Comparison of ENCODE assay signal across 1 cellular context in the genomic region with DNA sequence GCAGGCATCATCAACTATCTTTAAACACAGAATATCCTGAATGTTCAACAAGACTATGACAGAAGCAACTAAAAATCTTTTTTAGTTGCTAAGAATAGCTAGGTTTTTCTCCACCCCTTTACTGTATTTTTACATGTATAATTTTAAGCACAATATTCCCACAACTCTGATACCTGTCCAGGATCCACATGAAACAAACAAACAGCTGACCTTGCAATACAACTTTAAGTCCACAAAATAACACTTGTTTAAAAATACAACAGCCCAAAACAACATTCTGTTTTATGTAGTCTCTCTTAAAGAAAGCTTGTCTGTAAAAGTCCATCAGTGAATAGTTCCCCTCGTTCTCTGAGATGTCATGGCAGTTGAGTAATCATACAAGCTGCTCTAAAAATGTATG.
TF ChIP-seq lines count a peak whose summit lies in the region.

No MANE protein-coding gene starts in this region.

TF ChIP-seq in GM23338, 12 proteins besides CTCF, POLR2A, EP300 and RAD21 (continued from another document):
- TF ChIP-seq, protein P1, sequence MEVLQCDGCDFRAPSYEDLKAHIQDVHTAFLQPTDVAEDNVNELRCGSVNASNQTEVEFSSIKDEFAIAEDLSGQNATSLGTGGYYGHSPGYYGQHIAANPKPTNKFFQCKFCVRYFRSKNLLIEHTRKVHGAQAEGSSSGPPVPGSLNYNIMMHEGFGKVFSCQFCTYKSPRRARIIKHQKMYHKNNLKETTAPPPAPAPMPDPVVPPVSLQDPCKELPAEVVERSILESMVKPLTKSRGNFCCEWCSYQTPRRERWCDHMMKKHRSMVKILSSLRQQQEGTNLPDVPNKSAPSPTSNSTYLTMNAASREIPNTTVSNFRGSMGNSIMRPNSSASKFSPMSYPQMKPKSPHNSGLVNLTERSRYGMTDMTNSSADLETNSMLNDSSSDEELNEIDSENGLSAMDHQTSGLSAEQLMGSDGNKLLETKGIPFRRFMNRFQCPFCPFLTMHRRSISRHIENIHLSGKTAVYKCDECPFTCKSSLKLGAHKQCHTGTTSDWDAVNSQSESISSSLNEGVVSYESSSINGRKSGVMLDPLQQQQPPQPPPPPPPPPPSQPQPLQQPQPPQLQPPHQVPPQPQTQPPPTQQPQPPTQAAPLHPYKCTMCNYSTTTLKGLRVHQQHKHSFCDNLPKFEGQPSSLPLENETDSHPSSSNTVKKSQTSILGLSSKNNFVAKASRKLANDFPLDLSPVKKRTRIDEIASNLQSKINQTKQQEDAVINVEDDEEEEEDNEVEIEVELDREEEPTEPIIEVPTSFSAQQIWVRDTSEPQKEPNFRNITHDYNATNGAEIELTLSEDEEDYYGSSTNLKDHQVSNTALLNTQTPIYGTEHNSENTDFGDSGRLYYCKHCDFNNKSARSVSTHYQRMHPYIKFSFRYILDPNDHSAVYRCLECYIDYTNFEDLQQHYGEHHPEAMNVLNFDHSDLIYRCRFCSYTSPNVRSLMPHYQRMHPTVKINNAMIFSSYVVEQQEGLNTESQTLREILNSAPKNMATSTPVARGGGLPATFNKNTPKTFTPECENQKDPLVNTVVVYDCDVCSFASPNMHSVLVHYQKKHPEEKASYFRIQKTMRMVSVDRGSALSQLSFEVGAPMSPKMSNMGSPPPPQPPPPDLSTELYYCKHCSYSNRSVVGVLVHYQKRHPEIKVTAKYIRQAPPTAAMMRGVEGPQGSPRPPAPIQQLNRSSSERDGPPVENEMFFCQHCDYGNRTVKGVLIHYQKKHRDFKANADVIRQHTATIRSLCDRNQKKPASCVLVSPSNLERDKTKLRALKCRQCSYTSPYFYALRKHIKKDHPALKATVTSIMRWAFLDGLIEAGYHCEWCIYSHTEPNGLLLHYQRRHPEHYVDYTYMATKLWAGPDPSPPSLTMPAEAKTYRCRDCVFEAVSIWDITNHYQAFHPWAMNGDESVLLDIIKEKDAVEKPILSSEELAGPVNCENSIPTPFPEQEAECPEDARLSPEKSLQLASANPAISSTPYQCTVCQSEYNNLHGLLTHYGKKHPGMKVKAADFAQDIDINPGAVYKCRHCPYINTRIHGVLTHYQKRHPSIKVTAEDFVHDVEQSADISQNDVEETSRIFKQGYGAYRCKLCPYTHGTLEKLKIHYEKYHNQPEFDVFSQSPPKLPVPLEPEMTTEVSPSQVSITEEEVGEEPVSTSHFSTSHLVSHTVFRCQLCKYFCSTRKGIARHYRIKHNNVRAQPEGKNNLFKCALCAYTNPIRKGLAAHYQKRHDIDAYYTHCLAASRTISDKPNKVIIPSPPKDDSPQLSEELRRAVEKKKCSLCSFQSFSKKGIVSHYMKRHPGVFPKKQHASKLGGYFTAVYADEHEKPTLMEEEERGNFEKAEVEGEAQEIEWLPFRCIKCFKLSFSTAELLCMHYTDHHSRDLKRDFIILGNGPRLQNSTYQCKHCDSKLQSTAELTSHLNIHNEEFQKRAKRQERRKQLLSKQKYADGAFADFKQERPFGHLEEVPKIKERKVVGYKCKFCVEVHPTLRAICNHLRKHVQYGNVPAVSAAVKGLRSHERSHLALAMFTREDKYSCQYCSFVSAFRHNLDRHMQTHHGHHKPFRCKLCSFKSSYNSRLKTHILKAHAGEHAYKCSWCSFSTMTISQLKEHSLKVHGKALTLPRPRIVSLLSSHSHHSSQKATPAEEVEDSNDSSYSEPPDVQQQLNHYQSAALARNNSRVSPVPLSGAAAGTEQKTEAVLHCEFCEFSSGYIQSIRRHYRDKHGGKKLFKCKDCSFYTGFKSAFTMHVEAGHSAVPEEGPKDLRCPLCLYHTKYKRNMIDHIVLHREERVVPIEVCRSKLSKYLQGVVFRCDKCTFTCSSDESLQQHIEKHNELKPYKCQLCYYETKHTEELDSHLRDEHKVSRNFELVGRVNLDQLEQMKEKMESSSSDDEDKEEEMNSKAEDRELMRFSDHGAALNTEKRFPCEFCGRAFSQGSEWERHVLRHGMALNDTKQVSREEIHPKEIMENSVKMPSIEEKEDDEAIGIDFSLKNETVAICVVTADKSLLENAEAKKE (CRISPR knock-in tag; IDR thresholded peaks at IDR 0.05), result no peak
- TF ChIP-seq ZNF114 (CRISPR knock-in tag; IDR thresholded peaks at IDR 0.05), result no peak
- no peak for TF ChIP-seq EZH2phosphoT487 (IDR thresholded peaks at IDR 0.05; ENCODE audit: unreplicated experiment)
- TF ChIP-seq STAT1 (IDR thresholded peaks at IDR 0.05; ENCODE audit: unreplicated experiment), result no peak
- no peak for TF ChIP-seq JUNB (IDR thresholded peaks at IDR 0.05; ENCODE audit: unreplicated experiment)
